Comparison of ENCODE assay signal across 11 cellular contexts in the genomic region with DNA sequence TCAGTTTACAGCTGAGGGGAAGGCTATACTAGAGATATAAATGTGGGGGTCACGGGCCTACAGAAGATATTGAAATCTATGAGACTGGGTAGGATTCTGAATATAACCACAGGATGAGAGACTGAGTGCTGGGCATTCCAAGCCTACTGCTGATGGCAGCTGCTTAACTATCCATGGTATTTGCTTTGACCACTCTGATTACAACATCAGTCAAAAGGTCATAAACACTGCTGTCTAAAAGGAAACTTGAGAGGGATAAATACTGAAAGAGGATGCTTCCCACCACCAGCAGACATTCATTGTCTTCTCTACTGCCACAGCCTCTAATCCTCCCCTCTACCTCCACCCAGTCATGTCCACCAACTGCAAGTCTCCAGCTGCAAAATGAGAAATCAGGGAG. TPM values are rescaled to one million over a fixed set of nuclear protein-coding genes. Genes with fewer than 3 reads are reported as not detected.
DNase-seq lines count a peak whose midpoint lies in the region; ATAC-seq, FAIRE-seq and TF ChIP-seq lines count a peak whose summit lies in the region.
"Had no signal": no experiment of that assay in that cellular context is flagged by ENCODE, and none has a peak within 500 bp of the region (broad histone marks: within the 10 kb centered on the region; RNA-seq: fewer than 3 reads in every experiment).

No MANE protein-coding gene starts in this region.

- FAIRE-seq in H54 (lab: Jason Lieb, UNC) = no peak

- POLR2A ChIA-PET in activated naive CD8-positive, alpha-beta T cell treated with anti-CD3 and anti-CD28 coated beads, Interleukin-2, amount 10 ng/mL, durations not matched to agents 7 days and 5 days (lab: Charles Lee) = no interaction called here

- H3K27me3 Mint-ChIP-seq in activated naive CD8-positive, alpha-beta T cell treated with anti-CD3 and anti-CD28 coated beads, Interleukin-2, amount 10 ng/mL, durations not matched to agents 7 days and 5 days = no peaks in the 10 kb centered on the region
- H3K27me3 Mint-ChIP-seq: progenitor cell of endocrine pancreas had no signal

- no peaks in the 10 kb centered on the region for H3K9me3 Mint-ChIP-seq in activated naive CD8-positive, alpha-beta T cell treated with anti-CD3 and anti-CD28 coated beads, Interleukin-2, amount 10 ng/mL, durations not matched to agents 7 days and 5 days

- H3K27ac Mint-ChIP-seq in activated naive CD8-positive, alpha-beta T cell treated with anti-CD3 and anti-CD28 coated beads, Interleukin-2, amount 10 ng/mL, durations not matched to agents 7 days and 5 days = peak overlapping the region; percentile 2
- H3K27ac Mint-ChIP-seq: progenitor cell of endocrine pancreas had no signal

- no peak for TF ChIP-seq CTCF in GM20000 (IDR thresholded peaks at IDR 0.05; ENCODE audit: extremely low read depth, missing control alignments)

- H3K4me1 Mint-ChIP-seq in activated naive CD8-positive, alpha-beta T cell treated with anti-CD3 and anti-CD28 coated beads, Interleukin-2, amount 10 ng/mL, durations not matched to agents 7 days and 5 days = peaks cover 55% of the 10 kb centered on the region

- no peak for ATAC-seq in activated naive CD8-positive, alpha-beta T cell treated with anti-CD3 and anti-CD28 coated beads, Interleukin-2, amount 10 ng/mL, durations not matched to agents 7 days and 5 days (ENCODE audit: low read depth)
- no peak for ATAC-seq in GM19023 (IDR thresholded peaks at IDR 0.05; ENCODE audit: unreplicated experiment)

- peak; percentile 69 for DNase-seq in AG08395 (ENCODE audit: low spot score)
- DNase-seq in GM04504 (ENCODE audit: low read depth) = peak; percentile 77
- DNase-seq in activated naive CD8-positive, alpha-beta T cell treated with anti-CD3 and anti-CD28 coated beads, Interleukin-2, amount 10 ng/mL, durations not matched to agents 7 days and 5 days = no peak
- DNase-seq in kidney glomerular epithelial cell (lab: John Stamatoyannopoulos, UW) = peak; percentile 82
- DNase-seq in GM20000 (ENCODE audit: low spot score) = no peak
- DNase-seq in H54 (ENCODE audit: insufficient read length, low spot score) = no peak
- DNase-seq in SKM-1 treated with dmso at 0.1 percent for 144 hours (lab: John Stamatoyannopoulos, UW; ENCODE audit: unreplicated experiment) = no peak
- DNase-seq: DMS79, Karpas-422 had no signal

- TF ChIP-seq POLR2A in H54 (IDR thresholded peaks at IDR 0.05; ENCODE audit: low read depth, low read length) = no peak

- no peak overlapping the region for H3K4me3 Mint-ChIP-seq in activated naive CD8-positive, alpha-beta T cell treated with anti-CD3 and anti-CD28 coated beads, Interleukin-2, amount 10 ng/mL, durations not matched to agents 7 days and 5 days

- H3K36me3 Mint-ChIP-seq in activated naive CD8-positive, alpha-beta T cell treated with anti-CD3 and anti-CD28 coated beads, Interleukin-2, amount 10 ng/mL, durations not matched to agents 7 days and 5 days = peaks cover 30% of the 10 kb centered on the region

RNA-seq across cellular contexts. Expression of a gene that starts 3.8 kb away (rescaled TPM):
- total RNA-seq in activated naive CD8-positive, alpha-beta T cell treated with anti-CD3 and anti-CD28 coated beads, Interleukin-2, amount 10 ng/mL, durations not matched to agents 7 days and 5 days = 10 to 100 TPM; 30.7 to 36.0 TPM

Comparison
In these comparisons a context has a peak if more than half of its experiments do, and no peak if none do; other contexts are left out.
1. DNase-seq: peak in AG08395 (single experiment), GM04504 (single experiment) and kidney glomerular epithelial cell (single experiment); none in activated naive CD8-positive, alpha-beta T cell treated with anti-CD3 and anti-CD28 coated beads, Interleukin-2, amount 10 ng/mL, durations not matched to agents 7 days and 5 days (single experiment), GM20000 (single experiment), H54 (single experiment) and SKM-1 treated with dmso at 0.1 percent for 144 hours (single experiment).